ENCODE assay signal across 8 cellular contexts in the genomic region with DNA sequence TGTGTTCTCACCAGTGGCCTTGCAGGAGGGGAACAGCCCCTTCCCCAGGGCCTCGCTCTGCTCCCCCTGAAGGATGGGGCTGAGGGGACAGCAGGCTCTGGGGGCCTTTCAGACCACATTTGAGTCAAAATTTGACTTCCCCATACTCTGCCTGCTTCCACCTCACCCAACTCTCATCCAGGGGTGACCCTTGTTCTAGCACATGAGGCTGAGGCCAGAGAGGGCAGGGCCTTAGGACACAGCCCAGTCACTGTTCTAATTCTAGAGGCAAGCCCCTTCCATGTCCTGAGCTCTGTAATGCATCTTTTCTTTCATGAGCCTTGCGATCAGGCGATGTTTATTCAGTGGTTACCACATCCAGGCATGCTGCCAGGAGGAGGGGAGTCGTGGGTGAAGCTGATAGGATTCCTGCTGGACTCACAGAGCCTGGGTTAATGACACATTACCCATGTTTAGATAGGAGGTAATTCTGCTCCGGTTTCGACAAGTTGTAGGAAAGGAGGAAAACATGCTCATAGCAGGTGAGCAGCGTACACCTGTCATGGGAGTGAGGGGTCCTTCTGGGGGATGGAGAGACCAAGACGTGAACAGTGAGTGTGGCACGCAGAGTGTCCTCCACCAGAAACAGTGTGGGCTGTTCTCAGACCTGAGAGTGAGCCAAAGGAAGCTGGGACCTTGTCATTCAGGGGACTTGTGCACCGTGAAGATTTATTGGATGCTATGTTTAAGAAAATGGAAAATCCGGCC. TPM values are rescaled to one million over a fixed set of nuclear protein-coding genes. Genes with fewer than 3 reads are reported as not detected.
A peak's percentile ranks its signal among the peaks of the same experiment; 100 is the strongest.
DNase-seq lines count a peak whose midpoint lies in the region; ATAC-seq and TF ChIP-seq lines count a peak whose summit lies in the region.

No MANE protein-coding gene starts in this region.

- H4K20me1 ChIP-seq in fibroblast of lung (ENCODE audit: control insufficient read depth, extremely low read depth, insufficient read depth, low read length), result no peaks in the 10 kb centered on the region

- intact Hi-C loops in activated CD4-positive, alpha-beta memory T cell treated with anti-CD3 and anti-CD28 coated beads for 36 hours (cut with micrococcal nuclease), result loop anchor here (2.0 to 5.0 kb wide), 6 partner anchors 19 to 343 kb away; partner anchors contain the start of genes LENG9, MYADM and TSEN34
- intact Hi-C loops in naive thymus-derived CD4-positive, alpha-beta T cell (cut with micrococcal nuclease), result loop anchor here (1.0 to 2.0 kb wide), 3 partner anchors 9 to 21 kb away; partner anchors contain the start of gene MBOAT7 (in 1 of the 2)

- H3K4me1 Mint-ChIP-seq in activated CD4-positive, alpha-beta memory T cell treated with anti-CD3 and anti-CD28 coated beads for 36 hours (ENCODE audit: low read depth), result peaks cover 65% of the 10 kb centered on the region
- H3K4me1 Mint-ChIP-seq in naive thymus-derived CD4-positive, alpha-beta T cell, result peaks cover 37 to 65% (median 61%) of the 10 kb centered on the region in 7 donors

- H3K36me3 Mint-ChIP-seq in activated CD4-positive, alpha-beta memory T cell treated with anti-CD3 and anti-CD28 coated beads for 36 hours, result peaks cover 67% of the 10 kb centered on the region
- H3K36me3 Mint-ChIP-seq in naive thymus-derived CD4-positive, alpha-beta T cell, result peaks cover 2 to 34% (median 12%) of the 10 kb centered on the region in 5 donors

- no peaks in the 10 kb centered on the region for H3K9me3 Mint-ChIP-seq in activated CD4-positive, alpha-beta memory T cell treated with anti-CD3 and anti-CD28 coated beads for 36 hours
- no peaks in the 10 kb centered on the region for H3K9me3 Mint-ChIP-seq in naive thymus-derived CD4-positive, alpha-beta T cell

- H3K36me3 ChIP-seq in fibroblast of lung (ENCODE audit: control insufficient read depth, insufficient read depth, low read length), result peaks cover 19% of the 10 kb centered on the region
- H3K36me3 ChIP-seq in naive thymus-derived CD4-positive, alpha-beta T cell (ENCODE audit: control insufficient read depth in 2 of 3, insufficient read depth in 3 of 3, low read length in 3 of 3), result peaks cover 4 to 30% (median 14%) of the 10 kb centered on the region in 3 experiments

- CTCF ChIA-PET in activated CD4-positive, alpha-beta memory T cell treated with anti-CD3 and anti-CD28 coated beads for 36 hours (lab: Charles Lee), result interaction anchor here (0.6 to 2.2 kb wide), 3 partner anchors 21 to 56 kb away, joined by 3 to 11 read pairs (median 5); partner anchors contain the start of gene MBOAT7
- CTCF ChIA-PET in naive thymus-derived CD4-positive, alpha-beta T cell (lab: Charles Lee), result no interaction called here

- H3K4me1 ChIP-seq in fibroblast of lung (ENCODE audit: control insufficient read depth, extremely low read depth, insufficient read depth, low read length), result peaks cover 26% of the 10 kb centered on the region
- H3K4me1 ChIP-seq in naive thymus-derived CD4-positive, alpha-beta T cell (ENCODE audit: control insufficient read depth in 2 of 2, insufficient read depth in 2 of 2, low read length in 2 of 2), result peaks cover 47 to 48% of the 10 kb centered on the region in 2 donors

- peak overlapping the region; percentile 54 for H3K4me2 ChIP-seq in fibroblast of lung (ENCODE audit: extremely low read depth, insufficient read depth, low read length)

- peak overlapping the region; percentile 61 for H3K27ac ChIP-seq in fibroblast of lung (ENCODE audit: insufficient read depth, low read length)
- peak overlapping the region; percentile 1 for H3K27ac ChIP-seq in naive thymus-derived CD4-positive, alpha-beta T cell (ENCODE audit: low read depth, low read length)

- peak; percentile 46 for ATAC-seq in naive thymus-derived CD4-positive, alpha-beta T cell
- ATAC-seq in GM18520 (IDR thresholded peaks at IDR 0.05; ENCODE audit: unreplicated experiment) (no peak), GM21367 (IDR thresholded peaks at IDR 0.05; ENCODE audit: unreplicated experiment) (no peak)

- H3K27me3 Mint-ChIP-seq in activated CD4-positive, alpha-beta memory T cell treated with anti-CD3 and anti-CD28 coated beads for 36 hours, result no peaks in the 10 kb centered on the region
- H3K27me3 Mint-ChIP-seq in naive thymus-derived CD4-positive, alpha-beta T cell, result no peaks in the 10 kb centered on the region

- TF ChIP-seq CTCF in fibroblast of lung (conservative IDR thresholded peaks at IDR 0.05 in 1 of 2, IDR thresholded peaks at IDR 0.05 in 1 of 2; ENCODE audit: low read depth in 1 of 2, low read length in 2 of 2), result no peak

- H3K27me3 ChIP-seq in fibroblast of lung (ENCODE audit: control insufficient read depth, insufficient read depth, low read length), result no peaks in the 10 kb centered on the region
- no peaks in the 10 kb centered on the region for H3K27me3 ChIP-seq in naive thymus-derived CD4-positive, alpha-beta T cell (ENCODE audit: control insufficient read depth in 2 of 2, insufficient read depth in 2 of 2, low read length in 2 of 2)

- DNase-seq in activated CD8-positive, alpha-beta memory T cell treated with anti-CD3 and anti-CD28 coated beads for 24 hours, result peak; percentile 73
- DNase-seq in activated CD8-positive, alpha-beta memory T cell treated with anti-CD3 and anti-CD28 coated beads, Interleukin-2, amount 50 U/mL, for 4 hours, result no peak
- peak; percentile 95 for DNase-seq in NCI-H2107 treated with DMSO at 0.1 percent for 48 hours (lab: John Stamatoyannopoulos, UW; ENCODE audit: unreplicated experiment)
- peak; percentile 37 for DNase-seq in activated CD4-positive, alpha-beta memory T cell treated with anti-CD3 and anti-CD28 coated beads for 36 hours
- DNase-seq in fibroblast of lung (ENCODE audit: low read depth in 2 of 2), result peak; percentile 97 to 99
- DNase-seq in naive thymus-derived CD4-positive, alpha-beta T cell, result no peak

- H3K79me2 ChIP-seq in fibroblast of lung (ENCODE audit: control insufficient read depth, insufficient read depth, low read length), result peaks cover 42% of the 10 kb centered on the region

- H3K9ac ChIP-seq in fibroblast of lung (ENCODE audit: insufficient read depth, low read length), result no peak overlapping the region

- H3K9me3 ChIP-seq in fibroblast of lung (ENCODE audit: control insufficient read depth, insufficient read depth, low read depth, low read length), result no peaks in the 10 kb centered on the region
- no peaks in the 10 kb centered on the region for H3K9me3 ChIP-seq in naive thymus-derived CD4-positive, alpha-beta T cell (ENCODE audit: control insufficient read depth in 2 of 3, low read length in 3 of 3)

- peak overlapping the region; percentile 6 for H3K4me3 Mint-ChIP-seq in activated CD4-positive, alpha-beta memory T cell treated with anti-CD3 and anti-CD28 coated beads for 36 hours
- H3K4me3 Mint-ChIP-seq in naive thymus-derived CD4-positive, alpha-beta T cell, result peak overlapping the region; percentile 10 to 78 (median 56)

- peak overlapping the region; percentile 89 for H3K27ac Mint-ChIP-seq in activated CD4-positive, alpha-beta memory T cell treated with anti-CD3 and anti-CD28 coated beads for 36 hours
- H3K27ac Mint-ChIP-seq in naive thymus-derived CD4-positive, alpha-beta T cell, result peak overlapping the region in 8 of 9 donors; percentile 3 to 82 (median 72)

- H3K4me3 ChIP-seq in fibroblast of lung (replicated peaks in 1 of 4; ENCODE audit: control extremely low read depth in 1 of 4, insufficient read depth in 1 of 4, low read depth in 3 of 4, low read length in 4 of 4), result peak overlapping the region in 1 of 4 experiments; percentile 37
- H3K4me3 ChIP-seq in naive thymus-derived CD4-positive, alpha-beta T cell (ENCODE audit: low read length), result no peak overlapping the region

- POLR2A ChIA-PET in activated CD4-positive, alpha-beta memory T cell treated with anti-CD3 and anti-CD28 coated beads for 36 hours (lab: Charles Lee), result interaction anchor here (1.2 to 8.2 kb wide), 4 partner anchors 9 to 50 kb away, joined by 3 to 103 read pairs (median 14); partner anchors contain the start of genes LENG1, MBOAT7, RPS9 and TSEN34
- POLR2A ChIA-PET in naive thymus-derived CD4-positive, alpha-beta T cell (lab: Charles Lee), result interaction anchor here (1.0 to 3.0 kb wide), 3 partner anchors 9 to 21 kb away, joined by 3 to 12 read pairs (median 6); partner anchors contain the start of genes MBOAT7 and RPS9

- H2AFZ ChIP-seq in fibroblast of lung (ENCODE audit: low read length), result no peak overlapping the region

RNA-seq across cellular contexts. Expression of gene RPS9, which starts 9.3 kb away (rescaled TPM):
- total RNA-seq in activated CD4-positive, alpha-beta memory T cell treated with anti-CD3 and anti-CD28 coated beads for 36 hours, result 1,000 to 10,000 TPM; 1,595 to 1,653 TPM
- 2,583 and 2,622 TPM in 2 replicates for total RNA-seq in fibroblast of lung
- 1,242 and 1,509 TPM in 2 replicates for polyA plus RNA-seq in fibroblast of lung
- polyA plus RNA-seq in fibroblast of lung (2012), result 2,144 and 2,333 TPM in 2 replicates
- 789 and 917 TPM in 2 replicates for polyA minus RNA-seq in fibroblast of lung (ENCODE audit: low replicate concordance)
- 1,000 to 10,000 TPM; 1,217 to 2,149 (median 1,306) TPM for total RNA-seq in naive thymus-derived CD4-positive, alpha-beta T cell
- 1,000 to 10,000 TPM; 1,192 to 1,308 TPM for polyA plus RNA-seq in naive thymus-derived CD4-positive, alpha-beta T cell

RNA-seq across cellular contexts. Expression of gene LILRB3, which starts 12.9 kb away (rescaled TPM):
- total RNA-seq in activated CD4-positive, alpha-beta memory T cell treated with anti-CD3 and anti-CD28 coated beads for 36 hours, result 1 to 10 TPM in 1 of 2 experiments, under 1 TPM in 1; 0.68 to 1.6 TPM
- not detected in 2 replicates for total RNA-seq in fibroblast of lung
- not detected in 2 replicates for polyA plus RNA-seq in fibroblast of lung
- 0.05 and 0.21 TPM in 2 replicates for polyA plus RNA-seq in fibroblast of lung (2012)
- not detected in 2 replicates for polyA minus RNA-seq in fibroblast of lung (ENCODE audit: low replicate concordance)
- 10 to 100 TPM in 1 of 5 experiments, 1 to 10 TPM in 4; 1.9 to 76.4 (median 2.1) TPM for total RNA-seq in naive thymus-derived CD4-positive, alpha-beta T cell
- under 1 TPM in 1 of 2 donors, not detected in 1; 0.40 TPM for polyA plus RNA-seq in naive thymus-derived CD4-positive, alpha-beta T cell

RNA-seq across cellular contexts. Expression of gene TSEN34, which starts 18.8 kb away (rescaled TPM):
- 10 to 100 TPM; 15.5 to 16.3 TPM for total RNA-seq in activated CD4-positive, alpha-beta memory T cell treated with anti-CD3 and anti-CD28 coated beads for 36 hours
- total RNA-seq in fibroblast of lung, result 57.8 and 61.6 TPM in 2 replicates
- polyA plus RNA-seq in fibroblast of lung, result 22.5 and 30.5 TPM in 2 replicates
- polyA plus RNA-seq in fibroblast of lung (2012), result 35.7 and 54.4 TPM in 2 replicates
- polyA minus RNA-seq in fibroblast of lung (ENCODE audit: low replicate concordance), result 51.2 and 71.5 TPM in 2 replicates
- total RNA-seq in naive thymus-derived CD4-positive, alpha-beta T cell, result 10 to 100 TPM in 4 of 5 experiments, 1 to 10 TPM in 1; 9.5 to 24.2 (median 17.8) TPM
- polyA plus RNA-seq in naive thymus-derived CD4-positive, alpha-beta T cell, result 10 to 100 TPM; 29.5 to 48.7 TPM

RNA-seq across cellular contexts. Expression of gene MBOAT7, which starts 20.5 kb away (rescaled TPM):
- 100 to 1,000 TPM; 107 to 112 TPM for total RNA-seq in activated CD4-positive, alpha-beta memory T cell treated with anti-CD3 and anti-CD28 coated beads for 36 hours
- 25.2 and 41.1 TPM in 2 replicates for total RNA-seq in fibroblast of lung
- polyA plus RNA-seq in fibroblast of lung, result 28.6 and 42.0 TPM in 2 replicates
- 80.8 and 130 TPM in 2 replicates for polyA plus RNA-seq in fibroblast of lung (2012)
- polyA minus RNA-seq in fibroblast of lung (ENCODE audit: low replicate concordance), result 79.6 and 123 TPM in 2 replicates
- total RNA-seq in naive thymus-derived CD4-positive, alpha-beta T cell, result 10 to 100 TPM; 25.8 to 79.4 (median 43.0) TPM
- 10 to 100 TPM; 11.3 to 18.9 TPM for polyA plus RNA-seq in naive thymus-derived CD4-positive, alpha-beta T cell

RNA-seq across cellular contexts. Expression of gene LILRA6, which starts 32.7 kb away (rescaled TPM):
- under 1 TPM in 1 of 2 experiments, not detected in 1; 0.26 TPM for total RNA-seq in activated CD4-positive, alpha-beta memory T cell treated with anti-CD3 and anti-CD28 coated beads for 36 hours
- not detected in 2 replicates for total RNA-seq in fibroblast of lung
- not detected in 2 replicates for polyA plus RNA-seq in fibroblast of lung
- 0.10 TPM in 1 of 2 replicates, not detected in the other for polyA plus RNA-seq in fibroblast of lung (2012)
- polyA minus RNA-seq in fibroblast of lung (ENCODE audit: low replicate concordance), result not detected in 2 replicates
- total RNA-seq in naive thymus-derived CD4-positive, alpha-beta T cell, result 10 to 100 TPM in 1 of 5 experiments, 1 to 10 TPM in 1, under 1 TPM in 3; 0.24 to 27.0 (median 0.97) TPM
- under 1 TPM; 0.12 to 0.36 TPM for polyA plus RNA-seq in naive thymus-derived CD4-positive, alpha-beta T cell

Comparison
In these comparisons a context has a peak if more than half of its experiments do, and no peak if none do; other contexts are left out.
1. DNase-seq: peak in activated CD8-positive, alpha-beta memory T cell treated with anti-CD3 and anti-CD28 coated beads for 24 hours (single experiment), NCI-H2107 treated with DMSO at 0.1 percent for 48 hours (single experiment), activated CD4-positive, alpha-beta memory T cell treated with anti-CD3 and anti-CD28 coated beads for 36 hours (single experiment) and fibroblast of lung (2 of 2); none in activated CD8-positive, alpha-beta memory T cell treated with anti-CD3 and anti-CD28 coated beads, Interleukin-2, amount 50 U/mL, for 4 hours (single experiment) and naive thymus-derived CD4-positive, alpha-beta T cell (0 of 9).